16 cellular contexts compared by ENCODE assay signal in genomic region chr20:61864481-61864880, GRCh38.
A peak's percentile ranks its signal among the peaks of the same experiment; 100 is the strongest.
DNase-seq lines count a peak whose midpoint lies in the region; ATAC-seq and TF ChIP-seq lines count a peak whose summit lies in the region.
"Had no signal": no experiment of that assay in that cellular context is flagged by ENCODE, and none has a peak within 500 bp of the region (broad histone marks: within the 10 kb centered on the region; RNA-seq: fewer than 3 reads in every experiment).

No MANE protein-coding gene starts in this region.

- ATAC-seq in HG02981 (IDR thresholded peaks at IDR 0.05; ENCODE audit: unreplicated experiment) = no peak
- ATAC-seq in HG03095 (IDR thresholded peaks at IDR 0.05; ENCODE audit: unreplicated experiment) = no peak
- ATAC-seq: CD8-positive, alpha-beta T cell; K562 had no signal

- H3K4me3 ChIP-seq in BLaER1 = no peak overlapping the region
- H3K4me3 ChIP-seq: K562 had no signal

- H4K20me1 ChIP-seq in BLaER1 = peaks cover 15% of the 10 kb centered on the region

- H3K36me3 ChIP-seq in BLaER1 = no peaks in the 10 kb centered on the region

- H3K9ac ChIP-seq in BLaER1 = no peak overlapping the region

- H3K4me2 ChIP-seq in BLaER1 = peak overlapping the region; percentile 51; the same call in 1 of the 2 replicates

- in situ Hi-C loops in GM13976 (cut with MboI; ENCODE audit: low sequenced_read_pairs, unreplicated experiment) = no loop called here

- no peak overlapping the region for H3K27ac ChIP-seq in BLaER1
- H3K27ac ChIP-seq: HL-60 had no signal

- H3K4me1 ChIP-seq in BLaER1 = peaks cover 39% of the 10 kb centered on the region

- DNase-seq in Ammon's horn (ENCODE audit: low spot score) = peak; percentile 24
- peak; percentile 16 for DNase-seq in globus pallidus (ENCODE audit: low spot score)
- peak; percentile 37 for DNase-seq in pons (ENCODE audit: low spot score)
- no peak for DNase-seq in GM13976 (ENCODE audit: low spot score)
- DNase-seq: ACHN; Calu3; CD8-positive, alpha-beta T cell; DMS79 treated with DMSO at 0.1 percent for 48 hours; GF-D8; H9; IMR-90 had no signal

- TF ChIP-seq CTCF in GM13976 (IDR thresholded peaks at IDR 0.05; ENCODE audit: borderline replicate concordance, control extremely low read depth, extremely low read depth, insufficient read depth, missing control alignments) = no peak

- no peaks in the 10 kb centered on the region; the same call in none of the 2 replicates for H3K9me3 ChIP-seq in BLaER1

- peaks cover 3% of the 10 kb centered on the region; the same call in 1 of the 2 replicates for H3K27me3 ChIP-seq in BLaER1
